20 cellular contexts compared by ENCODE assay signal in genomic region chr1:99992760-99993467, GRCh38. TPM values are rescaled to one million over a fixed set of nuclear protein-coding genes. Genes with fewer than 3 reads are reported as not detected.
DNase-seq lines count a peak whose midpoint lies in the region; ATAC-seq, FAIRE-seq and TF ChIP-seq lines count a peak whose summit lies in the region.
"Had no signal": no experiment of that assay in that cellular context is flagged by ENCODE, and none has a peak within 500 bp of the region (broad histone marks: within the 10 kb centered on the region; RNA-seq: fewer than 3 reads in every experiment).

No MANE protein-coding gene starts in this region.

- no peaks in the 10 kb centered on the region for H4K20me1 ChIP-seq in mammary epithelial cell (ENCODE audit: insufficient read depth, low read length)
- H4K20me1 ChIP-seq in K562 (replicated peaks; ENCODE audit: control insufficient read depth, insufficient read depth, low read length), result no peaks in the 10 kb centered on the region
- no peaks in the 10 kb centered on the region for H4K20me1 ChIP-seq in SK-N-SH (ENCODE audit: insufficient read depth)

- POLR2A ChIA-PET in K562 (lab: Yijun Ruan, JAX), result no interaction called here
- POLR2A ChIA-PET in RWPE1 (lab: Yijun Ruan, JAX; ENCODE audit: low non-redundant PET), result no interaction called here
- POLR2A ChIA-PET in SK-N-SH (lab: Yijun Ruan, JAX), result no interaction called here

- TF ChIP-seq RAD21 in K562 (CRISPR knock-in tag; conservative IDR thresholded peaks at IDR 0.05 in 1 of 2, IDR thresholded peaks at IDR 0.05 in 1 of 2), result no peak
- TF ChIP-seq RAD21 in SK-N-SH (IDR thresholded peaks at IDR 0.05; ENCODE audit: low read length), result no peak

- H3F3A ChIP-seq in SK-N-SH (replicated peaks; ENCODE audit: insufficient read depth), result peaks cover 5% of the 10 kb centered on the region

- no peaks in the 10 kb centered on the region for H3K9me1 ChIP-seq in K562 (ENCODE audit: control insufficient read depth, insufficient read depth, low read length)

- H3K9me2 ChIP-seq in SK-N-SH, result no peaks in the 10 kb centered on the region

- WGBS in mammary epithelial cell (ENCODE audit: low coverage, missing lambda C conversion rate), result 97% methylated on average over 3 of the region's 3 CpGs
- WGBS in K562 (ENCODE audit: insufficient coverage, low coverage, missing lambda C conversion rate), result 13% methylated on average over 3 of the region's 3 CpGs
- 82% methylated on average over 3 of the region's 3 CpGs for WGBS in SK-N-SH (ENCODE audit: low lambda C conversion rate)

- no peak overlapping the region for H3K27ac ChIP-seq in mammary epithelial cell (ENCODE audit: insufficient read depth, low read depth, low read length)
- H3K27ac ChIP-seq in breast epithelium, result no peak overlapping the region
- peak overlapping the region; percentile 65 for H3K27ac ChIP-seq in K562 (ENCODE audit: extremely low read depth, low read depth, low read length)
- no peak overlapping the region for H3K27ac ChIP-seq in RWPE1
- H3K27ac ChIP-seq in SK-N-SH (ENCODE audit: low read depth in 2 of 2, low read length in 1 of 2), result no peak overlapping the region
- H3K27ac ChIP-seq: ascending aorta, dorsolateral prefrontal cortex, left lung, Peyer's patch had no signal

- FAIRE-seq in K562 (lab: Jason Lieb, UNC), result peak; percentile 70

- intact Hi-C loops in mammary epithelial cell (cut with micrococcal nuclease) (no loop called here), breast epithelium (cut with DNase I; ENCODE audit: low total_unique reads) (no loop called here), K562 (cut with micrococcal nuclease) (no loop called here)

- peak; percentile 72 for ATAC-seq in HG03378 (IDR thresholded peaks at IDR 0.05; ENCODE audit: unreplicated experiment)
- ATAC-seq in K562, result peak; percentile 86
- ATAC-seq in HG02981 (IDR thresholded peaks at IDR 0.05; ENCODE audit: unreplicated experiment), result no peak
- ATAC-seq: left lung had no signal

- DNase-seq in mammary epithelial cell (peak; percentile 23), breast epithelium (ENCODE audit: low spot score in 2 of 2) (no peak), K562 (ENCODE audit: extremely low read depth in 1 of 4, low spot score in 3 of 4) (peak; percentile 16 to 56 (median 28)), G401 (ENCODE audit: low spot score) (no peak), RWPE1 (ENCODE audit: low spot score) (no peak), SK-N-SH (no peak)
- DNase-seq: activated CD4-positive, CD25-positive, alpha-beta regulatory T cell; activated effector memory CD4-positive, alpha-beta T cell treated with anti-CD3 and anti-CD28 coated beads, Interleukin-2, amount 50 U/mL, for 16 hours; dorsolateral prefrontal cortex; EL; left lung; naive B cell; NCI-H1930; NCI-H69; Peyer's patch; stimulated activated CD4-positive, alpha-beta T cell treated with anti-CD3 and anti-CD28 coated beads, Interleukin-15, amount 100 ng/mL, for 24 hours; SW 1271 had no signal

- H3K4me3 ChIP-seq in mammary epithelial cell (replicated peaks in 1 of 3; ENCODE audit: insufficient read depth in 1 of 3, low read depth in 2 of 3, low read length in 3 of 3) (no peak overlapping the region), breast epithelium (no peak overlapping the region), K562 (no peak overlapping the region), SK-N-SH (ENCODE audit: low read depth in 2 of 2, low read length in 1 of 2) (no peak overlapping the region)
- H3K4me3 ChIP-seq: ascending aorta, dorsolateral prefrontal cortex, left lung, Peyer's patch had no signal

- TF ChIP-seq EP300 in K562 (IDR thresholded peaks at IDR 0.05; ENCODE audit: low read length) (no peak; the same call in 1 of the 2 replicates), SK-N-SH (IDR thresholded peaks at IDR 0.05; ENCODE audit: borderline replicate concordance in 1 of 2, low read depth in 1 of 2, low read length in 1 of 2) (no peak)

- H2AFZ ChIP-seq in mammary epithelial cell (ENCODE audit: low read depth, low read length) (no peak overlapping the region), K562 (ENCODE audit: low read depth, low read length) (no peak overlapping the region), SK-N-SH (ENCODE audit: low read depth) (no peak overlapping the region)

- H3K9me3 ChIP-seq in mammary epithelial cell (replicated peaks; ENCODE audit: insufficient read depth, low read length) (peaks cover 2% of the 10 kb centered on the region), breast epithelium (peaks cover 4 to 14% of the 10 kb centered on the region in 2 donors), K562 (replicated peaks; ENCODE audit: control insufficient read depth, insufficient read depth, low read depth, low read length) (peaks cover 8% of the 10 kb centered on the region; the same call in 1 of the 2 replicates), SK-N-SH (peaks cover 22% of the 10 kb centered on the region)
- H3K9me3 ChIP-seq: Peyer's patch had no signal

- TF ChIP-seq CTCF in mammary epithelial cell (conservative IDR thresholded peaks at IDR 0.05 in 1 of 2, IDR thresholded peaks at IDR 0.05 in 1 of 2; ENCODE audit: extremely low read depth in 1 of 2, insufficient read depth in 1 of 2, low read depth in 1 of 2, low read length in 2 of 2) (no peak), breast epithelium (IDR thresholded peaks at IDR 0.05) (no peak), K562 (IDR thresholded peaks at IDR 0.05 in 2 of 3, conservative IDR thresholded peaks at IDR 0.05 in 1 of 3; ENCODE audit: insufficient read depth in 2 of 3, low read depth in 1 of 3, low read length in 3 of 3) (no peak), RWPE1 (conservative IDR thresholded peaks at IDR 0.05; ENCODE audit: low read depth) (no peak), SK-N-SH (IDR thresholded peaks at IDR 0.05) (no peak)

- no peaks in the 10 kb centered on the region for H3K4me1 ChIP-seq in mammary epithelial cell (ENCODE audit: insufficient read depth, low read length)
- H3K4me1 ChIP-seq in breast epithelium, result no peaks in the 10 kb centered on the region
- H3K4me1 ChIP-seq in K562 (replicated peaks in 1 of 2; ENCODE audit: control insufficient read depth in 2 of 2, insufficient read depth in 2 of 2, low read length in 2 of 2), result peaks cover 3% of the 10 kb centered on the region in 2 experiments; a peak in 3 of 5 replicates
- no peaks in the 10 kb centered on the region; a peak in 1 of 4 replicates for H3K4me1 ChIP-seq in SK-N-SH (ENCODE audit: control insufficient read depth in 1 of 2, insufficient read depth in 2 of 2, low read depth in 1 of 2, low read length in 1 of 2)
- H3K4me1 ChIP-seq: ascending aorta, left lung, Peyer's patch had no signal

- BruUV-seq in mammary epithelial cell (replicated peaks; lab: Mats Ljungman, UMichigan), result no TSS peak
- no TSS peak for BruUV-seq in K562 (replicated peaks; lab: Mats Ljungman, UMichigan)

- H3K4me2 ChIP-seq in mammary epithelial cell (ENCODE audit: insufficient read depth, low read depth, low read length) (no peak overlapping the region), K562 (ENCODE audit: insufficient read depth, low read length) (no peak overlapping the region), SK-N-SH (no peak overlapping the region)

- in situ Hi-C loops in mammary epithelial cell (cut with MboI; ENCODE audit: low sequenced_read_pairs in 2 of 2) (no loop called here), K562 (cut with MboI) (no loop called here), G401 (cut with HindIII; ENCODE audit: low sequenced_read_pairs) (no loop called here)

- H3K36me3 ChIP-seq in mammary epithelial cell (ENCODE audit: insufficient read depth, low read length) (no peaks in the 10 kb centered on the region), breast epithelium (no peaks in the 10 kb centered on the region), K562 (ENCODE audit: control insufficient read depth, insufficient read depth, low read length) (peaks cover 6% of the 10 kb centered on the region; the same call in 2 of the 3 replicates), SK-N-SH (replicated peaks in 1 of 2; ENCODE audit: control insufficient read depth in 1 of 2, insufficient read depth in 2 of 2, low read length in 1 of 2) (peaks cover 15 to 58% of the 10 kb centered on the region in 2 experiments)

- dilution Hi-C loops in mammary epithelial cell (cut with HindIII; ENCODE audit: low sequenced_read_pairs), result no loop called here

- no peaks in the 10 kb centered on the region for H3K27me3 ChIP-seq in mammary epithelial cell (ENCODE audit: insufficient read depth, low read length)
- no peaks in the 10 kb centered on the region for H3K27me3 ChIP-seq in breast epithelium
- no peaks in the 10 kb centered on the region for H3K27me3 ChIP-seq in K562 (ENCODE audit: control insufficient read depth in 2 of 2, insufficient read depth in 2 of 2, low read length in 2 of 2)
- H3K27me3 ChIP-seq in SK-N-SH (ENCODE audit: insufficient read depth), result no peaks in the 10 kb centered on the region
- H3K27me3 ChIP-seq: ascending aorta, dorsolateral prefrontal cortex, left lung, Peyer's patch had no signal

- H3K9ac ChIP-seq in mammary epithelial cell (ENCODE audit: insufficient read depth, low read length) (no peak overlapping the region), K562 (ENCODE audit: insufficient read depth in 1 of 2, low read depth in 2 of 2, low read length in 2 of 2) (no peak overlapping the region), SK-N-SH (no peak overlapping the region)

- peaks cover 52% of the 10 kb centered on the region for H3K79me2 ChIP-seq in mammary epithelial cell (ENCODE audit: insufficient read depth, low read length)
- H3K79me2 ChIP-seq in K562 (ENCODE audit: control insufficient read depth, insufficient read depth, low read length), result peaks cover 25% of the 10 kb centered on the region; the same call in 2 of the 3 replicates
- H3K79me2 ChIP-seq in SK-N-SH (ENCODE audit: insufficient read depth), result peaks cover 52% of the 10 kb centered on the region

- CTCF ChIA-PET in mammary epithelial cell (lab: Charles Lee; ENCODE audit: low non-redundant PET) (no interaction called here), K562 (lab: Yijun Ruan, JAX; ENCODE audit: low intra/inter-chr PET ratio) (no interaction called here), RWPE1 (lab: Yijun Ruan, JAX) (no interaction called here), SK-N-SH (lab: Yijun Ruan, JAX) (no interaction called here)

- no peak for TF ChIP-seq POLR2A in breast epithelium (IDR thresholded peaks at IDR 0.05)
- TF ChIP-seq POLR2A in K562 (conservative IDR thresholded peaks at IDR 0.05), result no peak

RNA-seq across cellular contexts. Expression of gene SLC35A3, which starts 23.1 kb away (rescaled TPM):
- total RNA-seq in mammary epithelial cell (10 to 100 TPM; 29.5 to 46.2 TPM), breast epithelium (10 to 100 TPM; 31.8 to 41.7 (median 36.5) TPM), K562 (2014; rRNA removed) (10.6 and 20.2 TPM in 2 replicates), K562 (2014; rRNA removed; fragmentation: Illumina TruSeq; extraction: Trizol) (20.5 and 24.1 TPM in 2 replicates), K562 (2015; rRNA removed; fragmentation: Illumina TruSeq; extraction: Trizol) (14.6 and 16.1 TPM in 2 replicates), K562 (2021) (12.9 and 13.2 TPM in 2 replicates)
- polyA plus RNA-seq in mammary epithelial cell (6.3 TPM), K562 (2011; rRNA removed) (13.3 and 21.7 TPM in 2 replicates), K562 (2014; fragmentation: Illumina TruSeq; extraction: Trizol) (8.8 and 10.9 TPM in 2 replicates), K562 (2014; fragmentation: Nextera tagmentation; extraction: Ambion mirVana) (1 to 10 TPM; 3.5 to 3.7 TPM), K562 (2014; rRNA removed) (11.7 and 14.0 TPM in 2 replicates), SK-N-SH (2012; rRNA removed) (5.7 and 7.4 TPM in 2 replicates)
- polyA minus RNA-seq in mammary epithelial cell, result 8.8 TPM
- total RNA-seq in K562 (2011; cell fraction: chromatin; rRNA removed; ENCODE audit: low replicate concordance), result 19.7 and 45.4 TPM in 2 replicates
- total RNA-seq in K562 (2011; cell fraction: nucleolus; rRNA removed), result 10.5 and 11.8 TPM in 2 replicates
- 29.5 and 65.9 TPM in 2 replicates for total RNA-seq in K562 (2011; cell fraction: nucleoplasm; rRNA removed)
- 3.8 and 6.1 TPM in 2 replicates for polyA plus RNA-seq in K562 (2011; cell fraction: cytosol; rRNA removed)
- 8.4 and 10.2 TPM in 2 replicates for polyA plus RNA-seq in K562 (2011; cell fraction: nucleus; rRNA removed)
- 10.3 and 11.7 TPM in 2 replicates for polyA plus RNA-seq in K562 (2012)
- polyA minus RNA-seq in K562 (2011; rRNA and poly(A)+ RNA removed), result 13.7 and 17.2 TPM in 2 replicates
- 4.8 and 5.4 TPM in 2 replicates for polyA minus RNA-seq in K562 (2011; cell fraction: cytosol; rRNA and poly(A)+ RNA removed)
- 11.8 and 15.4 TPM in 2 replicates for polyA minus RNA-seq in K562 (2011; cell fraction: nucleus; rRNA and poly(A)+ RNA removed)
- 18.6 and 28.2 TPM in 2 replicates for total RNA-seq in G401 (2014; rRNA removed; shearing (Covaris generic))
- 8.0 and 8.1 TPM in 2 replicates for polyA plus RNA-seq in SK-N-SH (2012; cell fraction: cytosol; rRNA removed)
- polyA plus RNA-seq in SK-N-SH (2012; cell fraction: nucleus; rRNA removed), result 7.0 and 12.4 TPM in 2 replicates

Comparison
In these comparisons a context has a peak if more than half of its experiments do, and no peak if none do; other contexts are left out.
1. DNase-seq: peak in mammary epithelial cell (single experiment) and K562 (4 of 4); none in breast epithelium (0 of 2), G401 (single experiment), RWPE1 (single experiment) and SK-N-SH (single experiment).